In the genomic region with DNA sequence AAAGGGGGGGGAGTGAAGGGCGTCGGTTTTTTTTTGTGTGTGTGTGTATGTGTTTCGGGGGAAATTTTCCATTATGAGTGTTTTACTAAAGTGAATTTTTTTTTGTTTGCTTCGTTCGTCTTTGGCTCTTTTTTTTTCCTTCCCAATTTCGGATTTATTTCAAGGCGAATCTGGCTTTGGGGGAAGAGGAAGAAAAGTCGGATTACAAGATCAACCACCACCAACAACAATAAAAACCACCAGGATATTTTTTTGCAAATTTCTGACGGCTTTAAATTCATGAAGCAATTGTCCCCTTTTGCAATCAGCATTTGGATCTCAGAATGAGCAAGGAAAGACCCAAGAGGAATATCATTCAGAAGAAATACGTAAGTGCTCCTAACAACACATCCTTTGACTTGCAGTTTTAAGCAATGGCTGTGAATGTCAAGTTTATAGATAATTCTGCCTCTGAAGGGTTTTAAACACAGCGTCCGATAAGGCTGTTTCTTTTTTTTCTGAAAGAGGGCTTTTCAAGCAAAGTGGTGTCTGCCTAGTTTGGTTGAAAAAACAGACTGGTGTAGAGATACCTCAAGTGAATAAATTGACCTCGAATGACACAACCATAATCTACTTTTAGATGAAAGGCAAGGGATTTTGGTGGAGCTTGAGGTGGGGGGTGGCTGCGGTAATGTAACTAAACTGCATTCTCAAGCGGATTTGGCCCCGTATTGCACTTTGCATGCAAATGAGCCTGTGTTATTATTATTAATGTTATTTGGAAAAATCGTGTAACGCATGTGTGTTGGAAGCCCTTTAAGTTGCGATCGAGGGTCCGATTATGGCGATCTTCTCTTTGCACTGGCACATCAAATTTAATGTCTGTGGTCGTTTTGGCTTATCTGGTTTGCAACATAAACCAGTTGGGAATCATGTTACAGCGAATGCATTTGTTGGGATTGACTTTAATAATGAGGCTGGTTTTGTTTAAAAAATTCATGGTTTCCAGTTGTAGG, we compare ENCODE assay signal across 8 cellular contexts. TPM values are rescaled to one million over a fixed set of nuclear protein-coding genes. Genes with fewer than 3 reads are reported as not detected.
DNase-seq lines count a peak whose midpoint lies in the region; TF ChIP-seq lines count a peak whose summit lies in the region.

No MANE protein-coding gene starts in this region.

- no peak overlapping the region for H2BK5ac ChIP-seq in neuronal stem cell (ENCODE audit: low read length)

- no peak overlapping the region for H2BK120ac ChIP-seq in neuronal stem cell (ENCODE audit: low read depth, low read length)

- H3K9ac ChIP-seq in endodermal cell (ENCODE audit: extremely low read depth, low read length, poor library complexity, severe bottlenecking) = peak overlapping the region; percentile 91
- H3K9ac ChIP-seq in neuronal stem cell (ENCODE audit: low read depth, low read length, poor library complexity) = no peak overlapping the region

- H3K4me3 ChIP-seq in endodermal cell (ENCODE audit: low read length) (peak overlapping the region; percentile 100), neuronal stem cell (ENCODE audit: low read length in 2 of 2) (peak overlapping the region; percentile 63 to 87)

- H3K4me1 ChIP-seq in endodermal cell (ENCODE audit: control insufficient read depth, insufficient read depth, low read length) (peaks cover 9% of the 10 kb centered on the region), neuronal stem cell (ENCODE audit: control insufficient read depth in 2 of 2, insufficient read depth in 1 of 2, low read depth in 1 of 2, low read length in 2 of 2) (peaks cover 13 to 15% of the 10 kb centered on the region in 2 donors)

- no peaks in the 10 kb centered on the region for H3K27me3 Mint-ChIP-seq in endodermal cell (ENCODE audit: insufficient read depth)

- H3K27ac ChIP-seq in endodermal cell (ENCODE audit: low read depth, low read length) (no peak overlapping the region), neuronal stem cell (replicated peaks; ENCODE audit: low read length) (no peak overlapping the region)

- H3K4ac ChIP-seq in neuronal stem cell (ENCODE audit: low read length) = no peak overlapping the region

- H3K36me3 ChIP-seq in endodermal cell (ENCODE audit: control insufficient read depth, insufficient read depth, low read length) (no peaks in the 10 kb centered on the region), neuronal stem cell (replicated peaks in 1 of 2; ENCODE audit: control insufficient read depth in 2 of 2, insufficient read depth in 2 of 2, low read length in 2 of 2) (peaks cover 0 to 3% of the 10 kb centered on the region in 2 donors)

- H3K18ac ChIP-seq in neuronal stem cell (ENCODE audit: low read length) = no peak overlapping the region

- no peak for TF ChIP-seq CTCF in endodermal cell (conservative IDR thresholded peaks at IDR 0.05)

- H3K9me3 ChIP-seq in endodermal cell (ENCODE audit: control insufficient read depth, low read length) (no peaks in the 10 kb centered on the region), neuronal stem cell (replicated peaks in 1 of 2; ENCODE audit: control insufficient read depth in 2 of 2, insufficient read depth in 1 of 2, low read depth in 1 of 2, low read length in 2 of 2) (peaks cover 0 to 2% of the 10 kb centered on the region in 2 donors)

- H4K91ac ChIP-seq in neuronal stem cell (ENCODE audit: low read depth, low read length, poor library complexity) = no peak overlapping the region

- WGBS in endodermal cell (ENCODE audit: insufficient coverage in 1 of 2, insufficient read length in 1 of 2), 2 experiments = 0% methylated on average over 14 to 20 of the region's 24 CpGs
- WGBS in neuronal stem cell (ENCODE audit: extremely low coverage in 2 of 2, insufficient read length in 2 of 2, insufficient replicate concordance in 1 of 2), 2 donors = no CpG with 5 or more reads among the region's 24 CpGs

- peaks cover 37% of the 10 kb centered on the region for H3K4me1 Mint-ChIP-seq in endodermal cell

- peak overlapping the region; percentile 100 for H2AFZ ChIP-seq in neuronal stem cell (ENCODE audit: low read length)

- peak overlapping the region; percentile 94 for H3K27ac Mint-ChIP-seq in endodermal cell

- H4K8ac ChIP-seq in neuronal stem cell (ENCODE audit: low read depth, low read length) = no peak overlapping the region

- H3K9me3 Mint-ChIP-seq in endodermal cell = no peaks in the 10 kb centered on the region

- H3K27me3 ChIP-seq in endodermal cell (ENCODE audit: control insufficient read depth, insufficient read depth, low read length, poor library complexity, severe bottlenecking) (no peaks in the 10 kb centered on the region), neuronal stem cell (ENCODE audit: control insufficient read depth in 3 of 3, insufficient read depth in 3 of 3, low read depth in 1 of 3, low read length in 3 of 3) (peaks cover 0 to 3% (median 0%) of the 10 kb centered on the region in 3 experiments)

- no peak overlapping the region for H2BK12ac ChIP-seq in neuronal stem cell (ENCODE audit: low read length)

- no peak overlapping the region for H3K14ac ChIP-seq in neuronal stem cell (ENCODE audit: low read length)

- peak overlapping the region; percentile 64 for H3K4me2 ChIP-seq in neuronal stem cell (ENCODE audit: insufficient read depth, low read length, poor library complexity, severe bottlenecking)

- H3K36me3 Mint-ChIP-seq in endodermal cell (ENCODE audit: low read depth) = no peaks in the 10 kb centered on the region

- DNase-seq in activated CD8-positive, alpha-beta memory T cell treated with anti-CD3 and anti-CD28 coated beads, Interleukin-2, amount 50 U/mL, for 4 hours = peak; percentile 28
- no peak for DNase-seq in activated CD8-positive, alpha-beta memory T cell treated with anti-CD3 and anti-CD28 coated beads for 24 hours
- DNase-seq in T-helper 2 cell (peak in 3 of 5 experiments; percentile 30 to 66 (median 34)), endodermal cell (no peak), neuronal stem cell (ENCODE audit: low spot score) (no peak), GOT3 (lab: John Stamatoyannopoulos, UW) (no peak), hepatic stellate cell (ENCODE audit: low spot score) (no peak), NCI-H226 (no peak)

- peak overlapping the region; percentile 89 for H3K4me3 Mint-ChIP-seq in endodermal cell

- no peak overlapping the region for H2AK5ac ChIP-seq in neuronal stem cell (ENCODE audit: low read depth, low read length)

- H3K79me1 ChIP-seq in neuronal stem cell (ENCODE audit: low read depth, low read length) = no peaks in the 10 kb centered on the region

- H2BK15ac ChIP-seq in neuronal stem cell (ENCODE audit: low read length) = no peak overlapping the region

- H3K23ac ChIP-seq in neuronal stem cell (ENCODE audit: low read depth, low read length, poor library complexity) = no peak overlapping the region

RNA-seq across cellular contexts. Expression of gene JARID2, which starts 0.6 kb away (rescaled TPM):
- total RNA-seq in endodermal cell = 10 to 100 TPM; 42.5 to 77.0 TPM
- 45.4 TPM for polyA plus RNA-seq in endodermal cell (2013, experiment 1 of 2)
- 43.3 TPM for polyA plus RNA-seq in endodermal cell (2013, experiment 2 of 2)
- 45.0 TPM for polyA plus RNA-seq in neuronal stem cell (2013, experiment 1 of 2)
- 46.3 TPM for polyA plus RNA-seq in neuronal stem cell (2013, experiment 2 of 2)

Comparison
In these comparisons a context has a peak if more than half of its experiments do, and no peak if none do; other contexts are left out.
1. DNase-seq: peak in activated CD8-positive, alpha-beta memory T cell treated with anti-CD3 and anti-CD28 coated beads, Interleukin-2, amount 50 U/mL, for 4 hours (single experiment) and T-helper 2 cell (3 of 5); none in activated CD8-positive, alpha-beta memory T cell treated with anti-CD3 and anti-CD28 coated beads for 24 hours (single experiment), endodermal cell (single experiment), neuronal stem cell (single experiment), GOT3 (single experiment), hepatic stellate cell (single experiment) and NCI-H226 (single experiment).